2 cellular contexts compared by ENCODE assay signal in the genomic region with DNA sequence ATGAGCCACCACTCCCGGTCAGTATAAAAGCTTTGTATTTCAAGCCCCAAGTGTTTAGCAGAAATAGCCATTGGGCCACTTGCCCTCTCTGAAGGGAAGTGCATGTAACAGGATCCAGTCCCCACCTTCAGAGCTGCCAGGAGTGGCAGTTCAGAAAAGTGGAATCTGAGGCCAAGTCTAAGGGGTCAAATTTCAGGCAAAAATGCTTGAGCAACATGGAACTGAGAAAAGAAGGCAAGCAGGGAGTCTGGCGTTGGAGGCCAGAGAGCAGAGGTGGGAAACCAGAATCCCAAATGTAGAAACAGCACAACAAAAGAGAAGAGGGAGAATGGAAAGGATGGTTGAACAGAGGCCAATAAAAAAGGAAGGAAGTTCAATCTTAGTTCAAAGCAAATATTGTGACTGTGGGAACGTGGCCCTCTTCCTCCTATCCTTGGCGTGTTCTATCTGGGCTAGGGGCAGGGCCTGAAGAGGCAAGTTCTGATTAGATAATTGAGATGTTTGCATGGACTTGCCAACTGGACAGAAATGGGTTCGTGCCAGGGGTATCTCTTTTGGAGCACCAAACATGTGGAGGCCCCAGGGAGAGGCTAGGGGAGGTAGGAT.
A peak's percentile ranks its signal among the peaks of the same experiment; 100 is the strongest.
TF ChIP-seq lines count a peak whose summit lies in the region.

No MANE protein-coding gene starts in this region.

TF ChIP-seq in HCT116, 20 proteins besides CTCF, POLR2A, EP300 and RAD21 (continued from another document):
- TF ChIP-seq, protein P1, sequence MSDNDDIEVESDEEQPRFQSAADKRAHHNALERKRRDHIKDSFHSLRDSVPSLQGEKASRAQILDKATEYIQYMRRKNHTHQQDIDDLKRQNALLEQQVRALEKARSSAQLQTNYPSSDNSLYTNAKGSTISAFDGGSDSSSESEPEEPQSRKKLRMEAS (IDR thresholded peaks at IDR 0.05) = 0 out of 2 replicates have a peak, but pooled peaks have one; percentile 7
TF ChIP-seq in HCT116: peak in this region for 1.

TF ChIP-seq in SK-N-SH, 30 proteins besides CTCF, POLR2A, EP300 and RAD21 (continued from another document):
- TF ChIP-seq, protein P2, sequence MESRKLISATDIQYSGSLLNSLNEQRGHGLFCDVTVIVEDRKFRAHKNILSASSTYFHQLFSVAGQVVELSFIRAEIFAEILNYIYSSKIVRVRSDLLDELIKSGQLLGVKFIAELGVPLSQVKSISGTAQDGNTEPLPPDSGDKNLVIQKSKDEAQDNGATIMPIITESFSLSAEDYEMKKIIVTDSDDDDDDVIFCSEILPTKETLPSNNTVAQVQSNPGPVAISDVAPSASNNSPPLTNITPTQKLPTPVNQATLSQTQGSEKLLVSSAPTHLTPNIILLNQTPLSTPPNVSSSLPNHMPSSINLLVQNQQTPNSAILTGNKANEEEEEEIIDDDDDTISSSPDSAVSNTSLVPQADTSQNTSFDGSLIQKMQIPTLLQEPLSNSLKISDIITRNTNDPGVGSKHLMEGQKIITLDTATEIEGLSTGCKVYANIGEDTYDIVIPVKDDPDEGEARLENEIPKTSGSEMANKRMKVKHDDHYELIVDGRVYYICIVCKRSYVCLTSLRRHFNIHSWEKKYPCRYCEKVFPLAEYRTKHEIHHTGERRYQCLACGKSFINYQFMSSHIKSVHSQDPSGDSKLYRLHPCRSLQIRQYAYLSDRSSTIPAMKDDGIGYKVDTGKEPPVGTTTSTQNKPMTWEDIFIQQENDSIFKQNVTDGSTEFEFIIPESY (IDR thresholded peaks at IDR 0.05; ENCODE audit: borderline replicate concordance, low read depth) = no peak
- no peak for TF ChIP-seq EZH2phosphoT487 (IDR thresholded peaks at IDR 0.05; ENCODE audit: borderline replicate concordance, low read depth)
- no peak for TF ChIP-seq GABPA (IDR thresholded peaks at IDR 0.05; ENCODE audit: low read depth)
- TF ChIP-seq, protein P3, sequence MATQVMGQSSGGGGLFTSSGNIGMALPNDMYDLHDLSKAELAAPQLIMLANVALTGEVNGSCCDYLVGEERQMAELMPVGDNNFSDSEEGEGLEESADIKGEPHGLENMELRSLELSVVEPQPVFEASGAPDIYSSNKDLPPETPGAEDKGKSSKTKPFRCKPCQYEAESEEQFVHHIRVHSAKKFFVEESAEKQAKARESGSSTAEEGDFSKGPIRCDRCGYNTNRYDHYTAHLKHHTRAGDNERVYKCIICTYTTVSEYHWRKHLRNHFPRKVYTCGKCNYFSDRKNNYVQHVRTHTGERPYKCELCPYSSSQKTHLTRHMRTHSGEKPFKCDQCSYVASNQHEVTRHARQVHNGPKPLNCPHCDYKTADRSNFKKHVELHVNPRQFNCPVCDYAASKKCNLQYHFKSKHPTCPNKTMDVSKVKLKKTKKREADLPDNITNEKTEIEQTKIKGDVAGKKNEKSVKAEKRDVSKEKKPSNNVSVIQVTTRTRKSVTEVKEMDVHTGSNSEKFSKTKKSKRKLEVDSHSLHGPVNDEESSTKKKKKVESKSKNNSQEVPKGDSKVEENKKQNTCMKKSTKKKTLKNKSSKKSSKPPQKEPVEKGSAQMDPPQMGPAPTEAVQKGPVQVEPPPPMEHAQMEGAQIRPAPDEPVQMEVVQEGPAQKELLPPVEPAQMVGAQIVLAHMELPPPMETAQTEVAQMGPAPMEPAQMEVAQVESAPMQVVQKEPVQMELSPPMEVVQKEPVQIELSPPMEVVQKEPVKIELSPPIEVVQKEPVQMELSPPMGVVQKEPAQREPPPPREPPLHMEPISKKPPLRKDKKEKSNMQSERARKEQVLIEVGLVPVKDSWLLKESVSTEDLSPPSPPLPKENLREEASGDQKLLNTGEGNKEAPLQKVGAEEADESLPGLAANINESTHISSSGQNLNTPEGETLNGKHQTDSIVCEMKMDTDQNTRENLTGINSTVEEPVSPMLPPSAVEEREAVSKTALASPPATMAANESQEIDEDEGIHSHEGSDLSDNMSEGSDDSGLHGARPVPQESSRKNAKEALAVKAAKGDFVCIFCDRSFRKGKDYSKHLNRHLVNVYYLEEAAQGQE (IDR thresholded peaks at IDR 0.05; ENCODE audit: low read depth, low read length) = no peak
- no peak for TF ChIP-seq CHD2 (IDR thresholded peaks at IDR 0.05; ENCODE audit: low read length, partially characterized antibody)
- no peak for TF ChIP-seq FOXM1 (IDR thresholded peaks at IDR 0.05; ENCODE audit: low read depth)
- TF ChIP-seq, protein P4, sequence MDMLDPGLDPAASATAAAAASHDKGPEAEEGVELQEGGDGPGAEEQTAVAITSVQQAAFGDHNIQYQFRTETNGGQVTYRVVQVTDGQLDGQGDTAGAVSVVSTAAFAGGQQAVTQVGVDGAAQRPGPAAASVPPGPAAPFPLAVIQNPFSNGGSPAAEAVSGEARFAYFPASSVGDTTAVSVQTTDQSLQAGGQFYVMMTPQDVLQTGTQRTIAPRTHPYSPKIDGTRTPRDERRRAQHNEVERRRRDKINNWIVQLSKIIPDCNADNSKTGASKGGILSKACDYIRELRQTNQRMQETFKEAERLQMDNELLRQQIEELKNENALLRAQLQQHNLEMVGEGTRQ (IDR thresholded peaks at IDR 0.05; ENCODE audit: borderline replicate concordance, low read depth, low read length) = no peak
- TF ChIP-seq GATA2 (CRISPR knock-in tag; IDR thresholded peaks at IDR 0.05) = no peak
- TF ChIP-seq MEF2A (IDR thresholded peaks at IDR 0.05; ENCODE audit: borderline replicate concordance, low read depth) = no peak
- TF ChIP-seq FOXJ3 (CRISPR knock-in tag; IDR thresholded peaks at IDR 0.05) = no peak
- TF ChIP-seq, protein P1 (IDR thresholded peaks at IDR 0.05; ENCODE audit: low read depth) = no peak
- no peak for TF ChIP-seq RCOR1 (IDR thresholded peaks at IDR 0.05; ENCODE audit: low read length)
- TF ChIP-seq TCF12 (IDR thresholded peaks at IDR 0.05) = no peak
- no peak for TF ChIP-seq MXI1 (IDR thresholded peaks at IDR 0.05; ENCODE audit: low read depth, low read length)
- no peak for TF ChIP-seq RFX5 (IDR thresholded peaks at IDR 0.05; ENCODE audit: low read length)
- no peak for TF ChIP-seq POLR2AphosphoS5 (IDR thresholded peaks at IDR 0.05; ENCODE audit: low read depth, low read length)
- TF ChIP-seq, protein P5, sequence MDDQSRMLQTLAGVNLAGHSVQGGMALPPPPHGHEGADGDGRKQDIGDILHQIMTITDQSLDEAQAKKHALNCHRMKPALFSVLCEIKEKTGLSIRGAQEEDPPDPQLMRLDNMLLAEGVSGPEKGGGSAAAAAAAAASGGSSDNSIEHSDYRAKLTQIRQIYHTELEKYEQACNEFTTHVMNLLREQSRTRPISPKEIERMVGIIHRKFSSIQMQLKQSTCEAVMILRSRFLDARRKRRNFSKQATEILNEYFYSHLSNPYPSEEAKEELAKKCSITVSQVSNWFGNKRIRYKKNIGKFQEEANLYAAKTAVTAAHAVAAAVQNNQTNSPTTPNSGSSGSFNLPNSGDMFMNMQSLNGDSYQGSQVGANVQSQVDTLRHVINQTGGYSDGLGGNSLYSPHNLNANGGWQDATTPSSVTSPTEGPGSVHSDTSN (IDR thresholded peaks at IDR 0.05) = no peak
